In the genomic region with DNA sequence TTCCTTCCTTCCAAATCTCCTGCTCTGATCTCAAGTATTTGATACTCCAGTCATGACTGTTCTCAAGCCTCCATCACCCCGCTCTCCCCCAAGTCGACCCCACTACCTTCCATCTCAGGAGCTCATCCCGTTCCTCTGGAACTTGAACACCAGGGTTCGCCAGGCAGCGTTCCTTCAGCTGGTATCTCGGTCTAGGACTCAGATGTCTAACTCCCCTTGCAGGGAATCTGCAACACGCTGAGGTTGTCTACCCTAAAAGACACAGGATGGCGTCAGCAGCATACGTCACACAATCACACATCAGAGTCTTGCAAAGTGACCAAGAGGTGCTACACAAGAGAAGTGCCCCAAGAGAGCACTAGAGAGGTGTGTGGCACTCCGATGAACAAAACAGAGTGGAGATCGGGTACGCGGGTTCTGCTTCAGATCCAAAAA, we compare ENCODE assay signal across 8 cellular contexts. TPM values are rescaled to one million over a fixed set of nuclear protein-coding genes. Genes with fewer than 3 reads are reported as not detected.
DNase-seq lines count a peak whose midpoint lies in the region; ATAC-seq and TF ChIP-seq lines count a peak whose summit lies in the region.

No MANE protein-coding gene starts in this region.

- peaks cover 6% of the 10 kb centered on the region for H3K4me1 Mint-ChIP-seq in Caco-2 (ENCODE audit: low read depth, unreplicated experiment)
- peaks cover 41% of the 10 kb centered on the region for H3K4me1 Mint-ChIP-seq in activated T-helper 2 cell treated with anti-CD3 and anti-CD28 coated beads, Interferon-gamma antibody, Interleukin-2, Interleukin-4, amounts not matched to agents 10 μg/mL and 5 μg/mL and 100 μg/mL, durations not matched to agents 14 hours and 24 hours and 36 hours (ENCODE audit: low read depth)

- POLR2A ChIA-PET in Caco-2 (lab: Charles Lee), result interaction anchor here (0.6 to 1.9 kb wide), 7 partner anchors 19 to 325 kb away, joined by 3 to 15 read pairs (median 5); a partner anchor contains a TSS

- no peaks in the 10 kb centered on the region for H3K9me3 ChIP-seq in Caco-2
- no peaks in the 10 kb centered on the region for H3K9me3 ChIP-seq in neutrophil
- H3K9me3 ChIP-seq in testis, result no peaks in the 10 kb centered on the region

- ATAC-seq in GM21360 (IDR thresholded peaks at IDR 0.05; ENCODE audit: unreplicated experiment), result peak; percentile 31

- peak; percentile 70 to 78 for DNase-seq in Caco-2
- peak; percentile 80 for DNase-seq in HT-29 (ENCODE audit: low spot score)
- peak; percentile 90 for DNase-seq in OCI-M1 (lab: John Stamatoyannopoulos, UW)
- DNase-seq in activated T-helper 2 cell treated with anti-CD3 and anti-CD28 coated beads, Interferon-gamma antibody, Interleukin-2, Interleukin-4, amounts not matched to agents 10 μg/mL and 5 μg/mL and 100 μg/mL, durations not matched to agents 14 hours and 24 hours and 36 hours (ENCODE audit: low spot score), result peak; percentile 55
- DNase-seq in foreskin fibroblast, result peak in 1 of 2 donors; percentile 75
- peak; percentile 75 for DNase-seq in testis

- H3K27me3 ChIP-seq in Caco-2 (replicated peaks; ENCODE audit: control insufficient read depth, insufficient read depth, low read length) (no peaks in the 10 kb centered on the region), neutrophil (peaks cover 1% of the 10 kb centered on the region), testis (no peaks in the 10 kb centered on the region)

- intact Hi-C loops in Caco-2 (cut with micrococcal nuclease; ENCODE audit: unreplicated experiment), result loop anchor here (5.0 to 10.0 kb wide), 3 partner anchors 85 to 423 kb away; a partner anchor contains a TSS
- intact Hi-C loops in activated T-helper 2 cell treated with anti-CD3 and anti-CD28 coated beads, Interferon-gamma antibody, Interleukin-2, Interleukin-4, amounts not matched to agents 10 μg/mL and 5 μg/mL and 100 μg/mL, durations not matched to agents 14 hours and 24 hours and 36 hours (cut with micrococcal nuclease), result loop anchor here (1.0 to 10.0 kb wide), 6 partner anchors 84 to 937 kb away; a partner anchor contains a TSS
- intact Hi-C loops in testis (cut with DNase I; ENCODE audit: low total_unique reads), result no loop called here

- peak overlapping the region; percentile 78 for H3K27ac ChIP-seq in neutrophil
- H3K27ac ChIP-seq in testis, result peak overlapping the region; percentile 88 to 90

- peak overlapping the region; percentile 95 for H3K27ac Mint-ChIP-seq in Caco-2 (ENCODE audit: unreplicated experiment)
- peak overlapping the region; percentile 84 for H3K27ac Mint-ChIP-seq in activated T-helper 2 cell treated with anti-CD3 and anti-CD28 coated beads, Interferon-gamma antibody, Interleukin-2, Interleukin-4, amounts not matched to agents 10 μg/mL and 5 μg/mL and 100 μg/mL, durations not matched to agents 14 hours and 24 hours and 36 hours

- BruUV-seq in Caco-2 (replicated peaks; lab: Mats Ljungman, UMichigan), result no TSS peak

- CTCF ChIA-PET in Caco-2 (lab: Charles Lee), result interaction anchor here (0.7 to 1.6 kb wide), 5 partner anchors 84 to 280 kb away, joined by 3 to 7 read pairs (median 5); a partner anchor contains a TSS

- WGBS in testis, 2 donors, result 0 to 1% methylated on average over 11 to 13 of the region's 13 CpGs

- no peaks in the 10 kb centered on the region for H3K9me3 Mint-ChIP-seq in Caco-2 (ENCODE audit: unreplicated experiment)
- peaks cover 19% of the 10 kb centered on the region for H3K9me3 Mint-ChIP-seq in activated T-helper 2 cell treated with anti-CD3 and anti-CD28 coated beads, Interferon-gamma antibody, Interleukin-2, Interleukin-4, amounts not matched to agents 10 μg/mL and 5 μg/mL and 100 μg/mL, durations not matched to agents 14 hours and 24 hours and 36 hours

- TF ChIP-seq POLR2A in testis (IDR thresholded peaks at IDR 0.05), result no peak

- H3K4me3 ChIP-seq in Caco-2 (ENCODE audit: low read depth, low read length), result peak overlapping the region; percentile 69
- peak overlapping the region; percentile 81 to 93 for H3K4me3 ChIP-seq in foreskin fibroblast (ENCODE audit: low read depth in 1 of 2, low read length in 2 of 2)
- H3K4me3 ChIP-seq in neutrophil (ENCODE audit: low read depth in 1 of 2, low read length in 1 of 2), result peak overlapping the region; percentile 73 to 77
- peak overlapping the region; percentile 85 to 98 for H3K4me3 ChIP-seq in testis

- H3K4me1 ChIP-seq in Caco-2 (peaks cover 3% of the 10 kb centered on the region; the same call in 1 of the 2 replicates), neutrophil (ENCODE audit: control insufficient read depth in 1 of 2, insufficient read depth in 1 of 2, low read depth in 1 of 2, low read length in 1 of 2) (peaks cover 7 to 17% of the 10 kb centered on the region in 2 experiments), testis (peaks cover 5% of the 10 kb centered on the region)

- H3K36me3 Mint-ChIP-seq in Caco-2 (ENCODE audit: insufficient read depth, unreplicated experiment), result peaks cover 15% of the 10 kb centered on the region
- H3K36me3 Mint-ChIP-seq in activated T-helper 2 cell treated with anti-CD3 and anti-CD28 coated beads, Interferon-gamma antibody, Interleukin-2, Interleukin-4, amounts not matched to agents 10 μg/mL and 5 μg/mL and 100 μg/mL, durations not matched to agents 14 hours and 24 hours and 36 hours (ENCODE audit: low read depth), result peaks cover 42% of the 10 kb centered on the region

- peak overlapping the region; percentile 96 for H3K4me3 Mint-ChIP-seq in Caco-2 (ENCODE audit: unreplicated experiment)
- H3K4me3 Mint-ChIP-seq in activated T-helper 2 cell treated with anti-CD3 and anti-CD28 coated beads, Interferon-gamma antibody, Interleukin-2, Interleukin-4, amounts not matched to agents 10 μg/mL and 5 μg/mL and 100 μg/mL, durations not matched to agents 14 hours and 24 hours and 36 hours (ENCODE audit: low read depth), result peak overlapping the region; percentile 92

- no peaks in the 10 kb centered on the region for H3K27me3 Mint-ChIP-seq in Caco-2 (ENCODE audit: insufficient read depth, unreplicated experiment)
- H3K27me3 Mint-ChIP-seq in activated T-helper 2 cell treated with anti-CD3 and anti-CD28 coated beads, Interferon-gamma antibody, Interleukin-2, Interleukin-4, amounts not matched to agents 10 μg/mL and 5 μg/mL and 100 μg/mL, durations not matched to agents 14 hours and 24 hours and 36 hours (ENCODE audit: low read depth), result peaks cover 3% of the 10 kb centered on the region

- H3K36me3 ChIP-seq in Caco-2 (ENCODE audit: control insufficient read depth, insufficient read depth, low read length), result no peaks in the 10 kb centered on the region
- peaks cover 6% of the 10 kb centered on the region for H3K36me3 ChIP-seq in neutrophil
- no peaks in the 10 kb centered on the region for H3K36me3 ChIP-seq in testis (ENCODE audit: low read depth, missing control alignments)

- TF ChIP-seq CTCF in Caco-2 (IDR thresholded peaks at IDR 0.05; ENCODE audit: insufficient read depth in 1 of 2, low read depth in 1 of 2, low read length in 1 of 2, severe bottlenecking in 1 of 2, unreplicated experiment in 1 of 2), result no peak
- no peak for TF ChIP-seq CTCF in foreskin fibroblast (IDR thresholded peaks at IDR 0.05; ENCODE audit: low read depth, low read length)
- no peak for TF ChIP-seq CTCF in neutrophil (IDR thresholded peaks at IDR 0.05)
- no peak for TF ChIP-seq CTCF in testis (IDR thresholded peaks at IDR 0.05)

RNA-seq across cellular contexts. Expression of a gene that starts 0.7 kb away (rescaled TPM):
- 3.9 and 4.4 TPM in 2 replicates for total RNA-seq in Caco-2 (2022)
- 2.5 and 3.1 TPM in 2 replicates for total RNA-seq in HT-29 (2014; rRNA removed; shearing (Covaris generic))
- total RNA-seq in activated T-helper 2 cell treated with anti-CD3 and anti-CD28 coated beads, Interferon-gamma antibody, Interleukin-2, Interleukin-4, amounts not matched to agents 10 μg/mL and 5 μg/mL and 100 μg/mL, durations not matched to agents 14 hours and 24 hours and 36 hours, result 8.4 and 9.2 TPM in 2 replicates
- total RNA-seq in testis, result 10 to 100 TPM; 11.9 to 17.5 TPM
- 11.4 TPM for polyA plus RNA-seq in testis (ENCODE audit: insufficient read depth, low read depth, low replicate concordance)
